Comparison of ENCODE assay signal across 14 cellular contexts in genomic region chr14:49549881-49550280, GRCh38. TPM values are rescaled to one million over a fixed set of nuclear protein-coding genes. Genes with fewer than 3 reads are reported as not detected.
A peak's percentile ranks its signal among the peaks of the same experiment; 100 is the strongest.
DNase-seq lines count a peak whose midpoint lies in the region; ATAC-seq and TF ChIP-seq lines count a peak whose summit lies in the region.
"Had no signal": no experiment of that assay in that cellular context is flagged by ENCODE, and none has a peak within 500 bp of the region (broad histone marks: within the 10 kb centered on the region; RNA-seq: fewer than 3 reads in every experiment).

No MANE protein-coding gene starts in this region.

- no peaks in the 10 kb centered on the region for H3K27me3 ChIP-seq in kidney epithelial cell (ENCODE audit: control insufficient read depth, insufficient read depth, low read length)

- H3K4me3 ChIP-seq in kidney epithelial cell (ENCODE audit: low read depth, low read length): no peak overlapping the region

- no peaks in the 10 kb centered on the region for H3K36me3 ChIP-seq in kidney epithelial cell (ENCODE audit: control insufficient read depth, insufficient read depth, low read length)

- no peak for ATAC-seq in HG03432 (IDR thresholded peaks at IDR 0.05; ENCODE audit: unreplicated experiment)
- ATAC-seq in HG03196 (IDR thresholded peaks at IDR 0.05; ENCODE audit: unreplicated experiment): no peak
- ATAC-seq in GM21737 (IDR thresholded peaks at IDR 0.05; ENCODE audit: unreplicated experiment): no peak

- no peak for TF ChIP-seq CTCF in kidney epithelial cell (IDR thresholded peaks at IDR 0.05; ENCODE audit: insufficient read depth, low read length, poor library complexity, severe bottlenecking)

- peak; percentile 30 for DNase-seq in AG08395 (ENCODE audit: low spot score)
- peak; percentile 11 for DNase-seq in HK-2 (ENCODE audit: unreplicated experiment)
- peak; percentile 13 for DNase-seq in astrocyte of the hippocampus (ENCODE audit: low read depth, low spot score)
- DNase-seq in kidney epithelial cell (ENCODE audit: low read depth): peak; percentile 56
- no peak for DNase-seq in effector CD8-positive, alpha-beta T cell (lab: John Stamatoyannopoulos, UW)
- DNase-seq: activated CD4-positive, alpha-beta T cell treated with anti-CD3 and anti-CD28 coated beads for 1 hour; caudate nucleus; NCI-H510A; SK-N-SH; stimulated activated CD4-positive, alpha-beta T cell treated with anti-CD3 and anti-CD28 coated beads, Interleukin-4, amount 100 ng/mL, for 24 hours; substantia nigra had no signal

RNA-seq across cellular contexts. Expression of gene RPS29, which starts 36.3 kb away (rescaled TPM):
- total RNA-seq in kidney epithelial cell: 11,881 and 16,427 TPM in 2 replicates

RNA-seq across cellular contexts. Expression of gene LRR1, which starts 48.9 kb away (rescaled TPM):
- 7.5 and 12.4 TPM in 2 replicates for total RNA-seq in kidney epithelial cell
